In the genomic region with DNA sequence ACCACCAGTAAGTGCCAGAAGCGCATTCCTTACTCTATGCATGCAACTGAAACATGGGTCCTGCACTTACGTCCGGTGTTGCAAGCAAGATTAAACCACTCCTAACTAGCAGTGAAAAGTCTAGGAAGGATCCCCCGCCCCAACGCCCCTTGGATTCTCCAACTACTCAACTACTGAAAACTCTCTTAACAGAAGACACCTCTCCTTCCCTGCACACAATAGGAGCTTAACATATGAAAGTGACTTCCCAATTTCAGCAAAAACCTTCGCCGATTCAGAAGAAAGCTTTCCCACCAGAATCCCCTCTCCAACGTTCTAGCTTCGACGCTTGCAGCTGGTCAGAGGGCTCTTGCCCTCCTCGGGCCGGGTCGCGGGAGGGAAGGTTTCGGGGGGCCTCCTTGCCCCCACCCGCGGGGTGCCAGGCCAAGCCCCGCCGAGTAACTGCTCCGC, we compare ENCODE assay signal across 7 cellular contexts. TPM values are rescaled to one million over a fixed set of nuclear protein-coding genes. Genes with fewer than 3 reads are reported as not detected.
DNase-seq lines count a peak whose midpoint lies in the region; ATAC-seq and TF ChIP-seq lines count a peak whose summit lies in the region.

No MANE protein-coding gene starts in this region.

- H3K27me3 Mint-ChIP-seq in activated naive CD4-positive, alpha-beta T cell treated with anti-CD3 and anti-CD28 coated beads, Interleukin-2, amount 50 U/mL, for 24 hours: no peaks in the 10 kb centered on the region

- TF ChIP-seq CTCF in GM12875 (IDR thresholded peaks at IDR 0.05; ENCODE audit: borderline replicate concordance, insufficient read depth, low read depth, low read length): no peak

- H3K36me3 ChIP-seq in KOPT-K1 (ENCODE audit: insufficient read depth, low read length): peaks cover 35% of the 10 kb centered on the region

- H3K4me3 ChIP-seq in GM12875 (ENCODE audit: low read depth, low read length) (peak overlapping the region; percentile 78), skeletal muscle cell (ENCODE audit: low read depth, low read length) (peak overlapping the region; percentile 95)

- peak overlapping the region; percentile 85 for H3K27ac ChIP-seq in KOPT-K1 (ENCODE audit: low read depth, low read length, poor library complexity, severe bottlenecking)

- ATAC-seq in left ventricle myocardium superior: peak; percentile 3

- intact Hi-C loops in left ventricle myocardium superior (cut with micrococcal nuclease): no loop called here

- peaks cover 38% of the 10 kb centered on the region for H3K4me1 Mint-ChIP-seq in activated naive CD4-positive, alpha-beta T cell treated with anti-CD3 and anti-CD28 coated beads, Interleukin-2, amount 50 U/mL, for 24 hours

- H3K27ac Mint-ChIP-seq in activated naive CD4-positive, alpha-beta T cell treated with anti-CD3 and anti-CD28 coated beads, Interleukin-2, amount 50 U/mL, for 24 hours: peak overlapping the region; percentile 99

- DNase-seq in left ventricle myocardium superior: no peak
- no peak for DNase-seq in skeletal muscle cell (ENCODE audit: low read depth)
- no peak for DNase-seq in activated CD4-positive, CD25-positive, alpha-beta regulatory T cell (lab: John Stamatoyannopoulos, UW)
- no peak for DNase-seq in HuH-7.5 (ENCODE audit: low spot score)

- H3K36me3 Mint-ChIP-seq in activated naive CD4-positive, alpha-beta T cell treated with anti-CD3 and anti-CD28 coated beads, Interleukin-2, amount 50 U/mL, for 24 hours: peaks cover 6% of the 10 kb centered on the region

- H3K9me3 ChIP-seq in KOPT-K1 (ENCODE audit: insufficient read depth, low read length, poor library complexity, severe bottlenecking): no peaks in the 10 kb centered on the region

- H3K4me3 Mint-ChIP-seq in activated naive CD4-positive, alpha-beta T cell treated with anti-CD3 and anti-CD28 coated beads, Interleukin-2, amount 50 U/mL, for 24 hours: peak overlapping the region; percentile 96

- peaks cover 4% of the 10 kb centered on the region for H3K9me3 Mint-ChIP-seq in activated naive CD4-positive, alpha-beta T cell treated with anti-CD3 and anti-CD28 coated beads, Interleukin-2, amount 50 U/mL, for 24 hours

RNA-seq across cellular contexts. Expression of gene IWS1, which starts 0.6 kb away (rescaled TPM):
- 58.1 TPM for total RNA-seq in left ventricle myocardium superior

RNA-seq across cellular contexts. Expression of gene MYO7B, which starts 9.8 kb away (rescaled TPM):
- total RNA-seq in left ventricle myocardium superior: 0.42 TPM
